ENCODE assay signal across 13 cellular contexts in the genomic region with DNA sequence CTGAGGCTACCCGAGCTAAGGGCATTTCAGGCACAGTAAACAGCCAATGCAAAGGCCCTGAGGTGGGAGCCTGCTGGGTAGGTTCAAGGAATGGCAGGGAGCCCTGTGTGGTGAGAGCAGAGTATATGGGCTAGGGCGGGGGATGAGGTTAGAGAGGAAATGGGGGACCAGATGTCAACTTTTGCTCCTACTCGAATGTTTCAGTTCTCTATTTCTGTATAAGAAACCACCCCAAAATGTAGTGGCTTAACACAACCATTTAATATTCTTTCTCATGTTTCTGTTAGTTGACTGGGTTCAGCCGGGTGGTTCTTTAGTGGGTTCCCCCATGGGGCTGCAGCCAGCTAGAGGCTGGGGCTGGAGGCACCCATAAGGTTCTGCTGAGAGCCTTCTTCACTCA. TPM values are rescaled to one million over a fixed set of nuclear protein-coding genes. Genes with fewer than 3 reads are reported as not detected.
DNase-seq lines count a peak whose midpoint lies in the region; ATAC-seq and TF ChIP-seq lines count a peak whose summit lies in the region.
"Had no signal": no experiment of that assay in that cellular context is flagged by ENCODE, and none has a peak within 500 bp of the region (broad histone marks: within the 10 kb centered on the region; RNA-seq: fewer than 3 reads in every experiment).

No MANE protein-coding gene starts in this region.

- H3K36me3 Mint-ChIP-seq in T-helper 17 cell (ENCODE audit: low read depth): no peaks in the 10 kb centered on the region

- H3K27ac Mint-ChIP-seq in T-helper 17 cell: no peak overlapping the region
- H3K27ac Mint-ChIP-seq: dendritic cell treated with granulocyte-macrophage colony-stimulating factor and Interleukin-4, amounts not matched to agents 40 ng/mL and 50 ng/mL, for 4 days had no signal

- H3K9me3 ChIP-seq in DOHH2 (ENCODE audit: control insufficient read depth, insufficient read depth, low read length): no peaks in the 10 kb centered on the region
- H3K9me3 ChIP-seq in T-helper 17 cell (ENCODE audit: control insufficient read depth, low read length, poor library complexity, severe bottlenecking): no peaks in the 10 kb centered on the region

- TF ChIP-seq CTCF in DOHH2 (IDR thresholded peaks at IDR 0.05; ENCODE audit: low read depth, low read length, poor library complexity, severe bottlenecking): no peak

- peak; percentile 88 for ATAC-seq in GM19395 (IDR thresholded peaks at IDR 0.05; ENCODE audit: unreplicated experiment)
- peak; percentile 73 for ATAC-seq in HG03095 (IDR thresholded peaks at IDR 0.05; ENCODE audit: unreplicated experiment)
- peak; percentile 24 for ATAC-seq in T-helper 17 cell
- ATAC-seq in GM19455 (IDR thresholded peaks at IDR 0.05; ENCODE audit: unreplicated experiment): no peak

- H4K20me1 ChIP-seq in DOHH2 (ENCODE audit: control insufficient read depth, insufficient read depth, low read depth, low read length): no peaks in the 10 kb centered on the region

- H3K4me1 Mint-ChIP-seq in T-helper 17 cell: peaks cover 3% of the 10 kb centered on the region

- H3K79me2 ChIP-seq in DOHH2 (ENCODE audit: control insufficient read depth, low read length): no peaks in the 10 kb centered on the region

- peaks cover 42% of the 10 kb centered on the region for H3K27me3 ChIP-seq in DOHH2 (ENCODE audit: control insufficient read depth, low read length)

- H3K4me3 ChIP-seq in DOHH2 (ENCODE audit: low read length): peak overlapping the region; percentile 25; the same call in 1 of the 2 replicates

- H3K4me3 Mint-ChIP-seq in T-helper 17 cell: no peak overlapping the region
- H3K4me3 Mint-ChIP-seq: dendritic cell treated with granulocyte-macrophage colony-stimulating factor and Interleukin-4, amounts not matched to agents 40 ng/mL and 50 ng/mL, for 4 days had no signal

- H3F3A ChIP-seq in DOHH2 (ENCODE audit: control insufficient read depth, insufficient read depth): peaks cover 5% of the 10 kb centered on the region

- H3K27ac ChIP-seq in DOHH2 (ENCODE audit: low read depth, low read length): 0 out of 2 replicates have a peak overlapping the region, but pooled peaks have one; percentile 8
- H3K27ac ChIP-seq: WERI-Rb-1 had no signal

- DNase-seq in T-helper 17 cell: no peak
- no peak for DNase-seq in DMS 273 treated with DMSO at 0.1 percent for 48 hours (lab: John Stamatoyannopoulos, UW)
- DNase-seq in NCI-H446 treated with DMSO at 0.1 percent for 48 hours (lab: John Stamatoyannopoulos, UW): no peak
- DNase-seq in GM19238 (ENCODE audit: insufficient read length, low spot score): no peak
- DNase-seq: activated gamma-delta T cell treated with Interleukin-2 at 50 U/mL for 16 hours, hippocampal formation, WERI-Rb-1 had no signal

- no peaks in the 10 kb centered on the region for H3K9me2 ChIP-seq in DOHH2 (replicated peaks; ENCODE audit: control insufficient read depth, low read length)

- H3K4me1 ChIP-seq in DOHH2 (ENCODE audit: control insufficient read depth, low read length): peaks cover 18% of the 10 kb centered on the region

- H3K27me3 Mint-ChIP-seq in T-helper 17 cell: peaks cover 79% of the 10 kb centered on the region

- H3K4me2 ChIP-seq in DOHH2 (ENCODE audit: low read length): peak overlapping the region; percentile 47

- H3K36me3 ChIP-seq in DOHH2 (ENCODE audit: control insufficient read depth, low read length): no peaks in the 10 kb centered on the region
- H3K36me3 ChIP-seq: WERI-Rb-1 had no signal

RNA-seq across cellular contexts. Expression of a gene that starts 5.8 kb away (rescaled TPM):
- total RNA-seq in T-helper 17 cell: not detected

RNA-seq across cellular contexts. Expression of a gene that starts 53.9 kb away (rescaled TPM):
- 10 to 100 TPM in 1 of 2 donors, 1 to 10 TPM in 1; 9.9 to 14.8 TPM for total RNA-seq in T-helper 17 cell
- total RNA-seq: MCF 10A had no signal
